39 cellular contexts compared by ENCODE assay signal in the genomic region with DNA sequence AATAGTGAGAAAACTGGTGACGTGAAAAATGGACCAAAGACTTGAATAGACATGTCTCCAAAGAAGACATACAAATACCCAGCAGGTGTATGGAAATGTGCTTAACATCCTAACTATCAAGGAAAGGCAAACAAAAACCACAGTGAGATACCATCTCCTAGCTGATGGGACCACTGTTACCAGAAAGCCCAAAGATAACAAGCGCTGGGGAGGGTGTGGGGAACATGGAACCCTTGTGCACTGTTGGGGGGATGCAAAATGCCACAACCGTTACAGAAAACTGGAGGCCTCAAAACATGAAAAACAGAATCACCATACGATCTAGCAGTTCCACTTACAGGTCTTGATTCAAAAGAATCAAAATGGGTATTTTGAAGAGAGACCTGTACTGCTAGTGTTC. TPM values are rescaled to one million over a fixed set of nuclear protein-coding genes. Genes with fewer than 3 reads are reported as not detected.
"Had no signal": no experiment of that assay in that cellular context is flagged by ENCODE, and none has a peak within 500 bp of the region (broad histone marks: within the 10 kb centered on the region; RNA-seq: fewer than 3 reads in every experiment).

No MANE protein-coding gene starts in this region.

- H3K4me3 Mint-ChIP-seq: activated B cell treated with CpG ODN at 0.5 μM for 24 hours; activated CD4-positive, alpha-beta T cell treated with anti-CD3 and anti-CD28 coated beads, Interleukin-2, amount 10 ng/mL, durations not matched to agents 24 days and 14 days; activated naive CD4-positive, alpha-beta T cell treated with anti-CD3 and anti-CD28 coated beads, Interleukin-2, amount 50 U/mL, for 24 hours; activated naive CD8-positive, alpha-beta T cell treated with anti-CD3 and anti-CD28 coated beads, Interleukin-2, amount 10 ng/mL, durations not matched to agents 7 days and 5 days; activated T-cell treated with anti-CD3 and anti-CD28 coated beads, Interleukin-2, amount 50 U/mL, for 72 hours; central memory CD8-positive, alpha-beta T cell; T-cell had no signal

- ATAC-seq: activated T-cell treated with anti-CD3 and anti-CD28 coated beads, Interleukin-2, amount 50 U/mL, for 72 hours; PC-3; SK-N-SH treated with all-trans-retinoic acid at 6 μM for 48 hours; T-cell had no signal

- H3K4me1 Mint-ChIP-seq: activated B cell treated with CpG ODN at 0.5 μM for 24 hours had no signal

- H3K27me3 Mint-ChIP-seq: activated B cell treated with CpG ODN at 0.5 μM for 24 hours; activated CD4-positive, alpha-beta T cell treated with anti-CD3 and anti-CD28 coated beads, Interleukin-2, amount 10 ng/mL, durations not matched to agents 24 days and 14 days; activated naive CD4-positive, alpha-beta T cell treated with anti-CD3 and anti-CD28 coated beads, Interleukin-2, amount 50 U/mL, for 24 hours; activated naive CD8-positive, alpha-beta T cell treated with anti-CD3 and anti-CD28 coated beads, Interleukin-2, amount 10 ng/mL, durations not matched to agents 7 days and 5 days; central memory CD8-positive, alpha-beta T cell; T-cell had no signal

- H3K9me3 ChIP-seq: ascending aorta, Peyer's patch, SJSA1 had no signal

- H3K27ac Mint-ChIP-seq: activated B cell treated with CpG ODN at 0.5 μM for 24 hours; activated naive CD4-positive, alpha-beta T cell treated with anti-CD3 and anti-CD28 coated beads, Interleukin-2, amount 50 U/mL, for 24 hours; activated naive CD8-positive, alpha-beta T cell treated with anti-CD3 and anti-CD28 coated beads, Interleukin-2, amount 10 ng/mL, durations not matched to agents 7 days and 5 days; activated T-helper 2 cell treated with anti-CD3 and anti-CD28 coated beads, Interferon-gamma antibody, Interleukin-2, Interleukin-4, amounts not matched to agents 10 μg/mL and 5 μg/mL and 100 μg/mL, durations not matched to agents 14 hours and 24 hours and 36 hours had no signal

- H3K27me3 ChIP-seq: ascending aorta, cardiac muscle cell, Peyer's patch, SJSA1 had no signal

- H3K4me1 ChIP-seq: ascending aorta, Peyer's patch, SJSA1 had no signal

- DNase-seq: activated B cell treated with CpG ODN at 0.5 μM for 24 hours; activated CD4-positive, alpha-beta T cell treated with anti-CD3 and anti-CD28 coated beads, Interleukin-2, amount 10 ng/mL, durations not matched to agents 24 days and 14 days; activated CD4-positive, alpha-beta T cell treated with anti-CD3 and anti-CD28 coated beads, Interleukin-2, amount 50 U/mL, for 4 hours; activated CD4-positive, CD25-positive, alpha-beta regulatory T cell treated with anti-CD3 and anti-CD28 coated beads, Interleukin-2, amount 50 U/mL, for 72 hours; activated gamma-delta T cell; activated naive CD4-positive, alpha-beta T cell treated with Interleukin-2 at 50 U/mL for 16 hours; activated naive CD8-positive, alpha-beta T cell treated with anti-CD3 and anti-CD28 coated beads, Interleukin-2, amount 10 ng/mL, durations not matched to agents 7 days and 5 days; activated T-cell treated with anti-CD3 and anti-CD28 coated beads, Interleukin-2, amount 50 U/mL, for 1 hour; activated T-cell treated with anti-CD3 and anti-CD28 coated beads, Interleukin-2, amount 50 U/mL, for 72 hours; amygdala; NCI-H1092 treated with DMSO at 0.1 percent for 48 hours; NCI-H1417; NCI-H146; NCI-H187; NCI-H2081; NCI-H2171 treated with DMSO at 0.1 percent for 48 hours; NCI-H2227 treated with DMSO at 0.1 percent for 48 hours; NCI-H446 treated with DMSO at 0.1 percent for 48 hours; NCI-H524; NCI-H748 treated with DMSO at 0.1 percent for 48 hours; NK-92 treated with Interleukin-12 subunit alpha and Interleukin-12 subunit beta, amount 100 ng/mL, for 24 hours; PC-3; Peyer's patch; RPMI8226; SHP77 treated with DMSO at 0.1 percent for 48 hours; T-cell; T-helper 2 cell; T-helper 9 cell had no signal

- H3K4me3 ChIP-seq: ascending aorta, cardiac muscle cell, Peyer's patch, SJSA1 had no signal

- H3K36me3 ChIP-seq: SJSA1 had no signal

- H3K9me3 Mint-ChIP-seq: activated B cell treated with CpG ODN at 0.5 μM for 24 hours; activated CD4-positive, alpha-beta T cell treated with anti-CD3 and anti-CD28 coated beads, Interleukin-2, amount 10 ng/mL, durations not matched to agents 24 days and 14 days; activated naive CD4-positive, alpha-beta T cell treated with anti-CD3 and anti-CD28 coated beads, Interleukin-2, amount 50 U/mL, for 24 hours; activated naive CD8-positive, alpha-beta T cell treated with anti-CD3 and anti-CD28 coated beads, Interleukin-2, amount 10 ng/mL, durations not matched to agents 7 days and 5 days; activated T-cell treated with anti-CD3 and anti-CD28 coated beads, Interleukin-2, amount 50 U/mL, for 72 hours; activated T-helper 2 cell treated with anti-CD3 and anti-CD28 coated beads, Interferon-gamma antibody, Interleukin-2, Interleukin-4, amounts not matched to agents 10 μg/mL and 5 μg/mL and 100 μg/mL, durations not matched to agents 14 hours and 24 hours and 36 hours; central memory CD8-positive, alpha-beta T cell; T-cell had no signal

- H3K27ac ChIP-seq: ascending aorta, cardiac muscle cell, Peyer's patch, SJSA1, VCaP had no signal

RNA-seq across cellular contexts. Expression of gene SPO11, which starts 41.8 kb away (rescaled TPM):
- total RNA-seq: activated B cell treated with CpG ODN at 0.5 μM for 24 hours; activated CD4-positive, alpha-beta T cell treated with anti-CD3 and anti-CD28 coated beads, Interleukin-2, amount 10 ng/mL, durations not matched to agents 24 days and 14 days; activated naive CD8-positive, alpha-beta T cell treated with anti-CD3 and anti-CD28 coated beads, Interleukin-2, amount 10 ng/mL, durations not matched to agents 7 days and 5 days; activated T-cell treated with anti-CD3 and anti-CD28 coated beads, Interleukin-2, amount 50 U/mL, for 72 hours; activated T-helper 2 cell treated with anti-CD3 and anti-CD28 coated beads, Interferon-gamma antibody, Interleukin-2, Interleukin-4, amounts not matched to agents 10 μg/mL and 5 μg/mL and 100 μg/mL, durations not matched to agents 14 hours and 24 hours and 36 hours; ascending aorta; cardiac muscle cell; chondrocyte; M059J; PC-3; Peyer's patch; SJSA1; T-cell had no signal
- polyA plus RNA-seq: adipose tissue, cardiac muscle cell had no signal
